In the genomic region with DNA sequence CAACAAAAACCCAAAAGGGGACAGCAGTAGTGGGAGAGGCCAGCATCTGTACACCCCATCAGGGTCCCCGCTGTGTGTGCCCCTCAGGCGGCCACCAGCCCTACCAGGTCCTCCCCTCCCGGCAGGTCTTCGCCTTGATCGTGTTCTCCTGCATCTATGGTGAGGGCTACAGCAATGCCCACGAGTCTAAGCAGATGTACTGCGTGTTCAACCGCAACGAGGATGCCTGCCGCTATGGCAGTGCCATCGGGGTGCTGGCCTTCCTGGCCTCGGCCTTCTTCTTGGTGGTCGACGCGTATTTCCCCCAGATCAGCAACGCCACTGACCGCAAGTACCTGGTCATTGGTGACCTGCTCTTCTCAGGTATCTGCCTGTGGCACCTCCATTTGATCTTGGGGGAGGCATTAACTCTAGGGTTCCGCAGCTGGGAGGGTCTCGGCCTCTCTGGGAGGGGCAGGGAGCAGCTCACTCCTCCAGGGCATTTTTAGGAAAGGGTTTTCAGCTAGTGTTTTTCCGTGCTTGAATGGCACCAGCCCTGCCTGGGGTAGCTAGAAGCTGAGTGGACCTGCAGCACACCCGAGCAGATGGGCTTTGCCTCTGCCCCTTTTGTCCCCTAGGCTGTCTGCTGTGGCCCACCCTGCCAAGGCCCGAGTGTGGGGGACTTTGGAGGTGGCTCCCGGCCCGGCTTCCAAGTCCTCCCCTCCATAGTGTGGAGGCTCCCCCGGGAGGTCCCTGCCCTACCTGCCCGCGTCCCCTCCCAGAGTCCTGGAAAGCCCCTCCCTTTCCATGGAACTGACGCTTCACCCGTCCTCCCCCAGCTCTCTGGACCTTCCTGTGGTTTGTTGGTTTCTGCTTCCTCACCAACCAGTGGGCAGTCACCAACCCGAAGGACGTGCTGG, we compare ENCODE assay signal across 13 cellular contexts. TPM values are rescaled to one million over a fixed set of nuclear protein-coding genes. Genes with fewer than 3 reads are reported as not detected.
A peak's percentile ranks its signal among the peaks of the same experiment; 100 is the strongest.
DNase-seq lines count a peak whose midpoint lies in the region; ATAC-seq, FAIRE-seq and TF ChIP-seq lines count a peak whose summit lies in the region.
"Had no signal": no experiment of that assay in that cellular context is flagged by ENCODE, and none has a peak within 500 bp of the region (broad histone marks: within the 10 kb centered on the region; RNA-seq: fewer than 3 reads in every experiment).

No MANE protein-coding gene starts in this region.

- no peak overlapping the region for H3K56ac ChIP-seq in H9 (ENCODE audit: insufficient read length, low read depth, low read length)

- TF ChIP-seq POLR2A in gastrocnemius medialis (IDR thresholded peaks at IDR 0.05), result no peak

- no peak overlapping the region for H2BK12ac ChIP-seq in H9 (ENCODE audit: insufficient read length, low read depth, low read length)

- no peaks in the 10 kb centered on the region for H3K23me2 ChIP-seq in H9 (ENCODE audit: insufficient read length, low read depth, low read length, poor library complexity, severe bottlenecking)

- H3K27me3 Mint-ChIP-seq in T-helper 2 cell treated with Interferon-gamma antibody and Interleukin-4, amounts not matched to agents 5 μg/mL and 100 μg/mL, for 36 hours (ENCODE audit: low read depth), result no peaks in the 10 kb centered on the region
- peaks cover 3% of the 10 kb centered on the region for H3K27me3 Mint-ChIP-seq in brain
- no peaks in the 10 kb centered on the region; the same call in 1 of the 2 replicates for H3K27me3 Mint-ChIP-seq in H9 (ENCODE audit: low read depth)

- no peak overlapping the region for H2BK120ac ChIP-seq in H9 (ENCODE audit: low read depth, low read length, poor library complexity, severe bottlenecking)

- H3K9ac ChIP-seq in MM.1S (ENCODE audit: low read length) (peak overlapping the region; percentile 14; the same call in 1 of the 2 replicates), H9 (ENCODE audit: extremely low read depth, insufficient read length, low read length) (no peak overlapping the region)

- H3T11ph ChIP-seq in H9 (ENCODE audit: low read length), result no peak overlapping the region

- H3K4ac ChIP-seq in H9 (ENCODE audit: low read depth, low read length), result no peak overlapping the region

- in situ Hi-C loops in gastrocnemius medialis (cut with MboI; ENCODE audit: low sequenced_read_pairs in 4 of 4), result no loop called here

- H3K36me3 Mint-ChIP-seq in T-helper 2 cell treated with Interferon-gamma antibody and Interleukin-4, amounts not matched to agents 5 μg/mL and 100 μg/mL, for 36 hours (ENCODE audit: low read depth), result peaks cover 30% of the 10 kb centered on the region
- H3K36me3 Mint-ChIP-seq in brain (peaks cover 6% of the 10 kb centered on the region), H9 (ENCODE audit: insufficient read depth in 1 of 3, low read depth in 3 of 3) (peaks cover 17 to 46% (median 31%) of the 10 kb centered on the region in 3 experiments)

- no peak overlapping the region for H2BK5ac ChIP-seq in H9 (ENCODE audit: insufficient read length, low read length)

- no peak overlapping the region for H3K18ac ChIP-seq in H9 (ENCODE audit: insufficient read length, low read depth, low read length)

- H3K14ac ChIP-seq in H9 (ENCODE audit: insufficient read depth, low read length), result no peak overlapping the region

- no peak overlapping the region for H4K91ac ChIP-seq in H9 (ENCODE audit: insufficient read length, low read depth, low read length)

- H2AFZ ChIP-seq in MM.1S (ENCODE audit: low read length) (no peak overlapping the region), H9 (ENCODE audit: low read length) (no peak overlapping the region)

- no peaks in the 10 kb centered on the region for H3K9me2 ChIP-seq in MM.1S (replicated peaks; ENCODE audit: insufficient read depth, low read length)

- no peak for ATAC-seq in gastrocnemius medialis
- no peak for ATAC-seq in GM21528 (IDR thresholded peaks at IDR 0.05; ENCODE audit: low FRiP score, unreplicated experiment)

- H3K9me3 Mint-ChIP-seq in T-helper 2 cell treated with Interferon-gamma antibody and Interleukin-4, amounts not matched to agents 5 μg/mL and 100 μg/mL, for 36 hours, result no peaks in the 10 kb centered on the region
- H3K9me3 Mint-ChIP-seq in brain (peaks cover 0 to 3% (median 0%) of the 10 kb centered on the region in 5 experiments), H9 (no peaks in the 10 kb centered on the region)

- H3K4me1 Mint-ChIP-seq in T-helper 2 cell treated with Interferon-gamma antibody and Interleukin-4, amounts not matched to agents 5 μg/mL and 100 μg/mL, for 36 hours (ENCODE audit: low read depth), result peaks cover 31% of the 10 kb centered on the region
- peaks cover 30% of the 10 kb centered on the region for H3K4me1 Mint-ChIP-seq in brain
- H3K4me1 Mint-ChIP-seq in H9, result peaks cover 32 to 53% of the 10 kb centered on the region in 2 experiments

- H3K79me2 ChIP-seq in MM.1S (ENCODE audit: low read length), result peaks cover 36% of the 10 kb centered on the region
- H3K79me2 ChIP-seq in H9 (ENCODE audit: insufficient read depth, low read length), result no peaks in the 10 kb centered on the region

- no peaks in the 10 kb centered on the region for H3K79me1 ChIP-seq in H9 (ENCODE audit: insufficient read depth, low read depth, low read length, poor library complexity, severe bottlenecking)

- H3K4me3 ChIP-seq in MM.1S (ENCODE audit: low read length) (peak overlapping the region; percentile 11; the same call in 1 of the 2 replicates), gastrocnemius medialis (no peak overlapping the region)

- H3K4me2 ChIP-seq in MM.1S (ENCODE audit: low read depth, low read length) (peak overlapping the region; percentile 98), H9 (ENCODE audit: insufficient read depth, insufficient read length, low read length) (no peak overlapping the region)

- H2BK20ac ChIP-seq in H9 (ENCODE audit: low read depth, low read length, poor library complexity, severe bottlenecking), result no peak overlapping the region

- intact Hi-C loops in gastrocnemius medialis (cut with DNase I; ENCODE audit: low total_unique reads), result no loop called here

- no peak overlapping the region for H3K23ac ChIP-seq in H9 (ENCODE audit: insufficient read length, low read depth, low read length)

- H4K20me1 ChIP-seq in MM.1S (ENCODE audit: insufficient read depth, low read length) (no peaks in the 10 kb centered on the region), H9 (ENCODE audit: control insufficient read depth, insufficient read depth, insufficient read length) (peaks cover 4% of the 10 kb centered on the region)

- H3K36me3 ChIP-seq in MM.1S (replicated peaks; ENCODE audit: insufficient read depth, low read length) (no peaks in the 10 kb centered on the region), gastrocnemius medialis (peaks cover 0 to 15% of the 10 kb centered on the region in 2 donors)

- peak overlapping the region; percentile 20 for H3K27ac Mint-ChIP-seq in T-helper 2 cell treated with Interferon-gamma antibody and Interleukin-4, amounts not matched to agents 5 μg/mL and 100 μg/mL, for 36 hours
- H3K27ac Mint-ChIP-seq in brain, result peak overlapping the region in 1 of 5 experiments; percentile 50
- H3K27ac Mint-ChIP-seq in H9, result peak overlapping the region in 1 of 3 experiments; percentile 77; a peak in 2 of 7 replicates

- H3K4me3 Mint-ChIP-seq in T-helper 2 cell treated with Interferon-gamma antibody and Interleukin-4, amounts not matched to agents 5 μg/mL and 100 μg/mL, for 36 hours, result peak overlapping the region; percentile 30
- peak overlapping the region in 4 of 5 experiments; percentile 49 to 75 (median 66) for H3K4me3 Mint-ChIP-seq in brain
- H3K4me3 Mint-ChIP-seq in H9, result peak overlapping the region in 1 of 2 experiments; percentile 1; a peak in 1 of 5 replicates

- peaks cover 62% of the 10 kb centered on the region for H3F3A ChIP-seq in MM.1S (ENCODE audit: insufficient read depth, low read length)

- no peak for FAIRE-seq in urothelium cell line (lab: Jason Lieb, UNC)
- FAIRE-seq: keratinocyte had no signal

- no peak overlapping the region for H2BK15ac ChIP-seq in H9 (ENCODE audit: low read depth, low read length)

- no peak for DNase-seq in T-helper 2 cell treated with Interferon-gamma antibody and Interleukin-4, amounts not matched to agents 5 μg/mL and 100 μg/mL, for 36 hours (ENCODE audit: low spot score)
- no peak for DNase-seq in T-helper 2 cell
- DNase-seq in MM.1S, result no peak
- no peak for DNase-seq in gastrocnemius medialis
- DNase-seq in urothelium cell line (ENCODE audit: low spot score), result no peak
- no peak for DNase-seq in H9

- H2AK5ac ChIP-seq in H9 (ENCODE audit: insufficient read length, low read length), result no peak overlapping the region

- H3K27ac ChIP-seq in MM.1S (ENCODE audit: low read length) (peak overlapping the region; percentile 99; the same call in 1 of the 2 replicates), gastrocnemius medialis (peak overlapping the region; percentile 88 to 96 (median 94)), H9 (ENCODE audit: insufficient read length, low read depth, low read length) (no peak overlapping the region)

- no peaks in the 10 kb centered on the region for H3K9me3 ChIP-seq in MM.1S (replicated peaks; ENCODE audit: insufficient read depth, low read length)
- H3K9me3 ChIP-seq in gastrocnemius medialis, result no peaks in the 10 kb centered on the region
- no peaks in the 10 kb centered on the region for H3K9me3 ChIP-seq in H9 (ENCODE audit: control insufficient read depth, low read depth, low read length)

- no CpG with 5 or more reads among the region's 31 CpGs for WGBS in H9 (ENCODE audit: extremely low coverage, insufficient read length, low lambda C conversion rate)

- TF ChIP-seq CTCF in MM.1S (IDR thresholded peaks at IDR 0.05; ENCODE audit: low read length), result no peak
- TF ChIP-seq CTCF in brain (conservative IDR thresholded peaks at IDR 0.05), result no peak
- TF ChIP-seq CTCF in gastrocnemius medialis (IDR thresholded peaks at IDR 0.05 in 4 of 5, conservative IDR thresholded peaks at IDR 0.05 in 1 of 5), result no peak
- TF ChIP-seq CTCF in H9 (conservative IDR thresholded peaks at IDR 0.05), result no peak

- no peak overlapping the region for H4K5ac ChIP-seq in H9 (ENCODE audit: insufficient read length, low read depth, low read length)

- no peak overlapping the region for H4K8ac ChIP-seq in H9 (replicated peaks; ENCODE audit: insufficient read length, low read depth, low read length)

- H3K27me3 ChIP-seq in MM.1S (replicated peaks; ENCODE audit: insufficient read depth, low read length) (no peaks in the 10 kb centered on the region), gastrocnemius medialis (no peaks in the 10 kb centered on the region), H9 (ENCODE audit: insufficient read depth, low read length) (no peaks in the 10 kb centered on the region)

- peaks cover 65% of the 10 kb centered on the region for H3K4me1 ChIP-seq in MM.1S (ENCODE audit: low read length)
- H3K4me1 ChIP-seq in gastrocnemius medialis, result peaks cover 46 to 65% of the 10 kb centered on the region in 2 donors
- H3K4me1 ChIP-seq in H9 (ENCODE audit: insufficient read depth, low read length), result no peaks in the 10 kb centered on the region; the same call in 1 of the 2 replicates

RNA-seq across cellular contexts. Expression of a gene that starts 2.6 kb away (rescaled TPM):
- polyA plus RNA-seq in brain (ENCODE audit: insufficient read depth, low read depth, low replicate concordance), result 88.2 TPM
- total RNA-seq in gastrocnemius medialis (100 to 1,000 TPM; 104 to 218 (median 163) TPM), H9 (2021) (41.0 and 43.9 TPM in 2 replicates)

RNA-seq across cellular contexts. Expression of a gene that starts 15.9 kb away (rescaled TPM):
- polyA plus RNA-seq in brain (ENCODE audit: insufficient read depth, low read depth, low replicate concordance), result 45.3 TPM
- 1 to 10 TPM in 1 of 4 donors, under 1 TPM in 3; 0.22 to 2.1 (median 0.60) TPM for total RNA-seq in gastrocnemius medialis
- total RNA-seq in H9 (2021), result 95.8 and 98.7 TPM in 2 replicates

RNA-seq across cellular contexts. Expression of a gene that starts 16.2 kb away (rescaled TPM):
- 36.1 TPM for polyA plus RNA-seq in brain (ENCODE audit: insufficient read depth, low read depth, low replicate concordance)
- total RNA-seq in gastrocnemius medialis, result 10 to 100 TPM; 11.7 to 14.3 (median 12.1) TPM
- total RNA-seq in H9 (2021), result 54.7 and 64.1 TPM in 2 replicates

RNA-seq across cellular contexts. Expression of a gene that starts 24.8 kb away (rescaled TPM):
- not detected for polyA plus RNA-seq in brain (ENCODE audit: insufficient read depth, low read depth, low replicate concordance)
- total RNA-seq in gastrocnemius medialis (not detected), H9 (2021) (not detected in 2 replicates)
- total RNA-seq: A172; G401; pulmonary artery endothelial cell; T-helper 2 cell treated with Interferon-gamma antibody and Interleukin-4, amounts not matched to agents 100 ng/mL and 5 ng/mL, for 36 hours had no signal

RNA-seq across cellular contexts. Expression of a gene that starts 40.4 kb away (rescaled TPM):
- 0.92 TPM for polyA plus RNA-seq in brain (ENCODE audit: insufficient read depth, low read depth, low replicate concordance)
- total RNA-seq in gastrocnemius medialis (1 to 10 TPM in 1 of 4 donors, under 1 TPM in 2, not detected in 1; 0.18 to 1.6 (median 0.65) TPM), H9 (2021) (1.0 and 1.9 TPM in 2 replicates)

Comparison
In these comparisons a context has a peak if more than half of its experiments do, and no peak if none do; other contexts are left out.
1. RNA of a gene that starts 15.9 kb away (total RNA-seq): 95.8 to 98.7 TPM in H9; 0.22 to 2.1 TPM in gastrocnemius medialis; every median in the first group is over 10 times any median in the second.